1 cellular context compared by ENCODE assay signal in genomic region chr22:39474351-39474991, GRCh38.
TF ChIP-seq lines count a peak whose summit lies in the region.

No MANE protein-coding gene starts in this region.

TF ChIP-seq in GM12878, 131 proteins besides CTCF, POLR2A, EP300 and RAD21:
- no peak for TF ChIP-seq KAT2A (conservative IDR thresholded peaks at IDR 0.05; ENCODE audit: control insufficient read depth, low read depth, low read length)
- TF ChIP-seq RELB (IDR thresholded peaks at IDR 0.05; ENCODE audit: low read depth): no peak
- TF ChIP-seq POU2F2 (IDR thresholded peaks at IDR 0.05; ENCODE audit: borderline replicate concordance, low read depth, low read length): no peak
- TF ChIP-seq IKZF1 (conservative IDR thresholded peaks at IDR 0.05): peak; percentile 44; the same call in 1 of the 2 replicates
- 0 out of 2 replicates have a peak, but pooled peaks have one; percentile 23 for TF ChIP-seq NKRF (conservative IDR thresholded peaks at IDR 0.05)
- TF ChIP-seq CEBPB (IDR thresholded peaks at IDR 0.05; ENCODE audit: borderline replicate concordance in 1 of 2, low read depth in 2 of 2, low read length in 2 of 2): no peak
- no peak for TF ChIP-seq SMC3 (IDR thresholded peaks at IDR 0.05; ENCODE audit: borderline replicate concordance, low read length)
- TF ChIP-seq ATF2 (IDR thresholded peaks at IDR 0.05; ENCODE audit: low read length): no peak
- peak; percentile 45; the same call in 1 of the 2 replicates for TF ChIP-seq GATAD2B (conservative IDR thresholded peaks at IDR 0.05; ENCODE audit: low read depth)
- TF ChIP-seq DPF2 (IDR thresholded peaks at IDR 0.05): peak; percentile 73
- TF ChIP-seq EED (IDR thresholded peaks at IDR 0.05; ENCODE audit: low read depth): no peak
- TF ChIP-seq SIN3A (IDR thresholded peaks at IDR 0.05; ENCODE audit: low read depth, low read length): peak; percentile 43; the same call in 1 of the 2 replicates
- TF ChIP-seq SP1 (IDR thresholded peaks at IDR 0.05; ENCODE audit: low read depth, low read length): no peak
- no peak for TF ChIP-seq POLR2AphosphoS5 (IDR thresholded peaks at IDR 0.05; ENCODE audit: low read length)
- no peak for TF ChIP-seq EZH2 (IDR thresholded peaks at IDR 0.05; ENCODE audit: borderline replicate concordance, control insufficient read depth, low read depth, low read length)
- TF ChIP-seq CHD2 (IDR thresholded peaks at IDR 0.05; ENCODE audit: borderline replicate concordance, low read depth, low read length): no peak
- TF ChIP-seq SIX5 (IDR thresholded peaks at IDR 0.05; ENCODE audit: low read depth, low read length, severe bottlenecking): no peak
- TF ChIP-seq PAX5 (IDR thresholded peaks at IDR 0.05; ENCODE audit: borderline replicate concordance, low read depth, low read length): no peak
- TF ChIP-seq FOXM1 (IDR thresholded peaks at IDR 0.05; ENCODE audit: low read depth, low read length): no peak
- TF ChIP-seq PBX3 (IDR thresholded peaks at IDR 0.05; ENCODE audit: insufficient replicate concordance, low read depth, low read length): no peak
- TF ChIP-seq BHLHE40 (IDR thresholded peaks at IDR 0.05; ENCODE audit: borderline replicate concordance in 1 of 2, low read depth in 2 of 2, low read length in 1 of 2): peak in 1 of 2 experiments; percentile 38; a peak in 1 of 4 replicates
